2 cellular contexts compared by ENCODE assay signal in genomic region chr15:78481917-78482316, GRCh38.
TF ChIP-seq lines count a peak whose summit lies in the region.

No MANE protein-coding gene starts in this region.

TF ChIP-seq in IMR-90, 13 proteins besides CTCF, POLR2A, EP300 and RAD21 (continued from another document):
- TF ChIP-seq MAZ (IDR thresholded peaks at IDR 0.05; ENCODE audit: borderline replicate concordance, low read depth, low read length) (no peak), USF2 (IDR thresholded peaks at IDR 0.05; ENCODE audit: low read depth, low read length) (no peak), CEBPB (IDR thresholded peaks at IDR 0.05; ENCODE audit: low read depth, low read length) (no peak), SMC3 (IDR thresholded peaks at IDR 0.05; ENCODE audit: low read depth, low read length) (no peak), RCOR1 (IDR thresholded peaks at IDR 0.05; ENCODE audit: insufficient replicate concordance, low read length) (no peak), MXI1 (IDR thresholded peaks at IDR 0.05; ENCODE audit: borderline replicate concordance, low read depth, low read length) (no peak), ELK1 (IDR thresholded peaks at IDR 0.05; ENCODE audit: borderline replicate concordance, low read depth, low read length) (no peak)
TF ChIP-seq in IMR-90: peak in this region for 0.

TF ChIP-seq in WTC11, 78 proteins besides CTCF, POLR2A, EP300 and RAD21 (continued from another document):
- TF ChIP-seq, protein P1, sequence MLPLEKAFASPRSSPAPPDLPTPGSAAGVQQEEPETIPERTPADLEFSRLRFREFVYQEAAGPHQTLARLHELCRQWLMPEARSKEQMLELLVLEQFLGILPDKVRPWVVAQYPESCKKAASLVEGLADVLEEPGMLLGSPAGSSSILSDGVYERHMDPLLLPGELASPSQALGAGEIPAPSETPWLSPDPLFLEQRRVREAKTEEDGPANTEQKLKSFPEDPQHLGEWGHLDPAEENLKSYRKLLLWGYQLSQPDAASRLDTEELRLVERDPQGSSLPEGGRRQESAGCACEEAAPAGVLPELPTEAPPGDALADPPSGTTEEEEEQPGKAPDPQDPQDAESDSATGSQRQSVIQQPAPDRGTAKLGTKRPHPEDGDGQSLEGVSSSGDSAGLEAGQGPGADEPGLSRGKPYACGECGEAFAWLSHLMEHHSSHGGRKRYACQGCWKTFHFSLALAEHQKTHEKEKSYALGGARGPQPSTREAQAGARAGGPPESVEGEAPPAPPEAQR (CRISPR knock-in tag; IDR thresholded peaks at IDR 0.05), result no peak
